In genomic region chr6:33343953-33344611, GRCh38 we compare ENCODE assay signal across 1 cellular context.
TF ChIP-seq lines count a peak whose summit lies in the region.

No MANE protein-coding gene starts in this region.

TF ChIP-seq in GM12878, 131 proteins besides CTCF, POLR2A, EP300 and RAD21:
- peak in 1 of 2 experiments; percentile 81; a peak in 2 of 4 replicates for TF ChIP-seq ETV6 (conservative IDR thresholded peaks at IDR 0.05 in 1 of 2, IDR thresholded peaks at IDR 0.05 in 1 of 2; ENCODE audit: borderline replicate concordance in 1 of 2, low read depth in 1 of 2)
- no peak for TF ChIP-seq ESRRA (IDR thresholded peaks at IDR 0.05; ENCODE audit: low read length)
- TF ChIP-seq BHLHE40 (IDR thresholded peaks at IDR 0.05; ENCODE audit: borderline replicate concordance in 1 of 2, low read depth in 2 of 2, low read length in 1 of 2) = no peak
- no peak for TF ChIP-seq BCL3 (IDR thresholded peaks at IDR 0.05; ENCODE audit: borderline replicate concordance, insufficient read depth, low read depth, low read length, poor library complexity, severe bottlenecking)
- no peak for TF ChIP-seq FOS (IDR thresholded peaks at IDR 0.05; ENCODE audit: borderline replicate concordance, extremely low read depth, insufficient read length)
- no peak for TF ChIP-seq ZBED1 (IDR thresholded peaks at IDR 0.05; ENCODE audit: borderline replicate concordance)
- TF ChIP-seq ZBTB4 (CRISPR knock-in tag; IDR thresholded peaks at IDR 0.05) = no peak
- no peak for TF ChIP-seq SREBF2 (IDR thresholded peaks at IDR 0.05; ENCODE audit: low read length)
- TF ChIP-seq MEF2B (IDR thresholded peaks at IDR 0.05; ENCODE audit: partially characterized antibody, poor library complexity, severe bottlenecking) = no peak
- peak; percentile 75 for TF ChIP-seq ZNF384 (IDR thresholded peaks at IDR 0.05; ENCODE audit: borderline replicate concordance, low read depth, low read length)
- no peak for TF ChIP-seq PAX8 (IDR thresholded peaks at IDR 0.05)
- TF ChIP-seq SPI1 (IDR thresholded peaks at IDR 0.05; ENCODE audit: borderline replicate concordance, insufficient read depth, low read depth, low read length) = peak; percentile 52; the same call in 1 of the 2 replicates
- TF ChIP-seq RUNX3 (IDR thresholded peaks at IDR 0.05; ENCODE audit: low read length) = peak; percentile 44; the same call in 1 of the 2 replicates
- TF ChIP-seq HDAC6 (IDR thresholded peaks at IDR 0.05; ENCODE audit: unreplicated experiment) = no peak
- TF ChIP-seq SMC3 (IDR thresholded peaks at IDR 0.05; ENCODE audit: borderline replicate concordance, low read length) = no peak
- no peak for TF ChIP-seq ZNF217 (IDR thresholded peaks at IDR 0.05)
- TF ChIP-seq, protein P1, sequence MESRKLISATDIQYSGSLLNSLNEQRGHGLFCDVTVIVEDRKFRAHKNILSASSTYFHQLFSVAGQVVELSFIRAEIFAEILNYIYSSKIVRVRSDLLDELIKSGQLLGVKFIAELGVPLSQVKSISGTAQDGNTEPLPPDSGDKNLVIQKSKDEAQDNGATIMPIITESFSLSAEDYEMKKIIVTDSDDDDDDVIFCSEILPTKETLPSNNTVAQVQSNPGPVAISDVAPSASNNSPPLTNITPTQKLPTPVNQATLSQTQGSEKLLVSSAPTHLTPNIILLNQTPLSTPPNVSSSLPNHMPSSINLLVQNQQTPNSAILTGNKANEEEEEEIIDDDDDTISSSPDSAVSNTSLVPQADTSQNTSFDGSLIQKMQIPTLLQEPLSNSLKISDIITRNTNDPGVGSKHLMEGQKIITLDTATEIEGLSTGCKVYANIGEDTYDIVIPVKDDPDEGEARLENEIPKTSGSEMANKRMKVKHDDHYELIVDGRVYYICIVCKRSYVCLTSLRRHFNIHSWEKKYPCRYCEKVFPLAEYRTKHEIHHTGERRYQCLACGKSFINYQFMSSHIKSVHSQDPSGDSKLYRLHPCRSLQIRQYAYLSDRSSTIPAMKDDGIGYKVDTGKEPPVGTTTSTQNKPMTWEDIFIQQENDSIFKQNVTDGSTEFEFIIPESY (IDR thresholded peaks at IDR 0.05) = no peak
- TF ChIP-seq, protein P2, sequence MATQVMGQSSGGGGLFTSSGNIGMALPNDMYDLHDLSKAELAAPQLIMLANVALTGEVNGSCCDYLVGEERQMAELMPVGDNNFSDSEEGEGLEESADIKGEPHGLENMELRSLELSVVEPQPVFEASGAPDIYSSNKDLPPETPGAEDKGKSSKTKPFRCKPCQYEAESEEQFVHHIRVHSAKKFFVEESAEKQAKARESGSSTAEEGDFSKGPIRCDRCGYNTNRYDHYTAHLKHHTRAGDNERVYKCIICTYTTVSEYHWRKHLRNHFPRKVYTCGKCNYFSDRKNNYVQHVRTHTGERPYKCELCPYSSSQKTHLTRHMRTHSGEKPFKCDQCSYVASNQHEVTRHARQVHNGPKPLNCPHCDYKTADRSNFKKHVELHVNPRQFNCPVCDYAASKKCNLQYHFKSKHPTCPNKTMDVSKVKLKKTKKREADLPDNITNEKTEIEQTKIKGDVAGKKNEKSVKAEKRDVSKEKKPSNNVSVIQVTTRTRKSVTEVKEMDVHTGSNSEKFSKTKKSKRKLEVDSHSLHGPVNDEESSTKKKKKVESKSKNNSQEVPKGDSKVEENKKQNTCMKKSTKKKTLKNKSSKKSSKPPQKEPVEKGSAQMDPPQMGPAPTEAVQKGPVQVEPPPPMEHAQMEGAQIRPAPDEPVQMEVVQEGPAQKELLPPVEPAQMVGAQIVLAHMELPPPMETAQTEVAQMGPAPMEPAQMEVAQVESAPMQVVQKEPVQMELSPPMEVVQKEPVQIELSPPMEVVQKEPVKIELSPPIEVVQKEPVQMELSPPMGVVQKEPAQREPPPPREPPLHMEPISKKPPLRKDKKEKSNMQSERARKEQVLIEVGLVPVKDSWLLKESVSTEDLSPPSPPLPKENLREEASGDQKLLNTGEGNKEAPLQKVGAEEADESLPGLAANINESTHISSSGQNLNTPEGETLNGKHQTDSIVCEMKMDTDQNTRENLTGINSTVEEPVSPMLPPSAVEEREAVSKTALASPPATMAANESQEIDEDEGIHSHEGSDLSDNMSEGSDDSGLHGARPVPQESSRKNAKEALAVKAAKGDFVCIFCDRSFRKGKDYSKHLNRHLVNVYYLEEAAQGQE (IDR thresholded peaks at IDR 0.05; ENCODE audit: low read depth, low read length) = no peak
- no peak for TF ChIP-seq PAX5 (IDR thresholded peaks at IDR 0.05; ENCODE audit: borderline replicate concordance, low read depth, low read length)
- TF ChIP-seq NFXL1 (IDR thresholded peaks at IDR 0.05; ENCODE audit: borderline replicate concordance) = no peak
